ENCODE assay signal across 11 cellular contexts in the genomic region with DNA sequence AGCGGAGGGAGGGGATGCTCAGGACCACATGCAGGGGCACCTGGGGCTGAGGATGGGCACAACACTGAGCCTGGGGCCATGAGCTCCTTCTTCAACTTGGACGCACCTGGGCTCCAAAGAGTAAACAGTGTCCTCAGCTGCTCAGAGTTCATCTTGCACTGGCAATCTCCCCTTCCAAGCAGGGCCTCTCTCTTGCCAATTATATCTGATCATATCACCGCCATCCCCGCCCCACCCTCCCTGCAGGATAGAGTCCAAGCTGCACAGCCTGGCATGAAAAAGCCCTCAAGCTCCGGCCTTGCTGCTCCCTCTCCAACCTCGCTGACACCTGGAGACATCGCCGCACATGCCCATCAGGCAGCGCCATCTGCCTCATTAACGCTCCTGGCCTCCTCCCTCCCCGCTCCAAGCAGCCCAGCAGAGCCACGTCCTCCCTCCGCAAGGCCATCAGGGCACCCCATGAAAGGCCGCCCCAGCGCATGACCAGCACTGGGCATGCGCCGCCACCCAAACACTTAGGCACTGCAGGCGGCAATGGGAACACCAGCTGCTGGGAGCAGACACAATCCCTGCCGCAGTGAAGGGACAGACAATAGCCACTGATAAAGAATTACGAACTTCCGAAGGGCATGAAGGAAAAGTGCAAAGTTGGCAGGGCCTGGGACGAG.
DNase-seq lines count a peak whose midpoint lies in the region; ATAC-seq and TF ChIP-seq lines count a peak whose summit lies in the region.
"Had no signal": no experiment of that assay in that cellular context is flagged by ENCODE, and none has a peak within 500 bp of the region (broad histone marks: within the 10 kb centered on the region; RNA-seq: fewer than 3 reads in every experiment).

No MANE protein-coding gene starts in this region.

- peaks cover 22 to 84% (median 54%) of the 10 kb centered on the region in 4 donors for H3K4me1 ChIP-seq in tibial artery

- H3K27me3 ChIP-seq in tibial artery, result no peaks in the 10 kb centered on the region

- H3K27ac Mint-ChIP-seq in stimulated activated effector memory CD8-positive, alpha-beta T cell treated with anti-CD3 and anti-CD28 coated beads, Interleukin-12 subunit alpha, Interleukin-12 subunit beta, amount 100 ng/mL, for 72 hours, result peak overlapping the region; percentile 83

- peaks cover 47% of the 10 kb centered on the region for H3K4me1 Mint-ChIP-seq in stimulated activated effector memory CD8-positive, alpha-beta T cell treated with anti-CD3 and anti-CD28 coated beads, Interleukin-12 subunit alpha, Interleukin-12 subunit beta, amount 100 ng/mL, for 72 hours

- DNase-seq in NCI-H2081 (lab: John Stamatoyannopoulos, UW) (peak; percentile 58 to 80), NCI-H2081 treated with DMSO at 0.1 percent for 48 hours (lab: John Stamatoyannopoulos, UW) (no peak), NCI-H774 (lab: John Stamatoyannopoulos, UW) (peak; percentile 81), hippocampal formation (lab: John Stamatoyannopoulos, UW) (peak; percentile 76 to 82), tibial artery (no peak)
- no peak for DNase-seq in stimulated activated effector memory CD8-positive, alpha-beta T cell treated with anti-CD3 and anti-CD28 coated beads, Interleukin-12 subunit alpha, Interleukin-12 subunit beta, amount 100 ng/mL, for 72 hours (ENCODE audit: low spot score in 2 of 2)
- DNase-seq in stimulated activated CD4-positive, alpha-beta T cell treated with anti-CD3 and anti-CD28 coated beads, Interleukin-4, amount 100 ng/mL, for 24 hours, result no peak
- DNase-seq: activated CD4-positive, alpha-beta T cell treated with anti-CD3 and anti-CD28 coated beads for 48 hours; GF-D8 had no signal

- H3K4me3 Mint-ChIP-seq in stimulated activated effector memory CD8-positive, alpha-beta T cell treated with anti-CD3 and anti-CD28 coated beads, Interleukin-12 subunit alpha, Interleukin-12 subunit beta, amount 100 ng/mL, for 72 hours, result no peak overlapping the region

- TF ChIP-seq CTCF in tibial artery (IDR thresholded peaks at IDR 0.05), result no peak

- H3K4me3 ChIP-seq in tibial artery, result no peak overlapping the region
- H3K4me3 ChIP-seq: A549 had no signal

- no peaks in the 10 kb centered on the region for H3K9me3 ChIP-seq in tibial artery
- H3K9me3 ChIP-seq: A549 had no signal

- peaks cover 0 to 12% (median 0%) of the 10 kb centered on the region in 3 donors for H3K36me3 ChIP-seq in tibial artery

- H3K36me3 Mint-ChIP-seq in stimulated activated effector memory CD8-positive, alpha-beta T cell treated with anti-CD3 and anti-CD28 coated beads, Interleukin-12 subunit alpha, Interleukin-12 subunit beta, amount 100 ng/mL, for 72 hours, result peaks cover 17% of the 10 kb centered on the region

- no peak for ATAC-seq in stimulated activated effector memory CD8-positive, alpha-beta T cell treated with anti-CD3 and anti-CD28 coated beads, Interleukin-12 subunit alpha, Interleukin-12 subunit beta, amount 100 ng/mL, for 72 hours
- no peak for ATAC-seq in GM21515 (IDR thresholded peaks at IDR 0.05; ENCODE audit: unreplicated experiment)
- ATAC-seq: A549 had no signal

- no peaks in the 10 kb centered on the region for H3K9me3 Mint-ChIP-seq in stimulated activated effector memory CD8-positive, alpha-beta T cell treated with anti-CD3 and anti-CD28 coated beads, Interleukin-12 subunit alpha, Interleukin-12 subunit beta, amount 100 ng/mL, for 72 hours

- H3K27ac ChIP-seq in tibial artery, result peak overlapping the region in 1 of 2 donors; percentile 68

- intact Hi-C loops in tibial artery (cut with DNase I; ENCODE audit: low total_unique reads), result no loop called here

Comparison
In these comparisons a context has a peak if more than half of its experiments do, and no peak if none do; other contexts are left out.
1. DNase-seq: peak in NCI-H2081 (2 of 2), NCI-H774 (single experiment) and hippocampal formation (2 of 2); none in NCI-H2081 treated with DMSO at 0.1 percent for 48 hours (single experiment), stimulated activated effector memory CD8-positive, alpha-beta T cell treated with anti-CD3 and anti-CD28 coated beads, Interleukin-12 subunit alpha, Interleukin-12 subunit beta, amount 100 ng/mL, for 72 hours (0 of 2), tibial artery (0 of 2) and stimulated activated CD4-positive, alpha-beta T cell treated with anti-CD3 and anti-CD28 coated beads, Interleukin-4, amount 100 ng/mL, for 24 hours (single experiment).